In the genomic region with DNA sequence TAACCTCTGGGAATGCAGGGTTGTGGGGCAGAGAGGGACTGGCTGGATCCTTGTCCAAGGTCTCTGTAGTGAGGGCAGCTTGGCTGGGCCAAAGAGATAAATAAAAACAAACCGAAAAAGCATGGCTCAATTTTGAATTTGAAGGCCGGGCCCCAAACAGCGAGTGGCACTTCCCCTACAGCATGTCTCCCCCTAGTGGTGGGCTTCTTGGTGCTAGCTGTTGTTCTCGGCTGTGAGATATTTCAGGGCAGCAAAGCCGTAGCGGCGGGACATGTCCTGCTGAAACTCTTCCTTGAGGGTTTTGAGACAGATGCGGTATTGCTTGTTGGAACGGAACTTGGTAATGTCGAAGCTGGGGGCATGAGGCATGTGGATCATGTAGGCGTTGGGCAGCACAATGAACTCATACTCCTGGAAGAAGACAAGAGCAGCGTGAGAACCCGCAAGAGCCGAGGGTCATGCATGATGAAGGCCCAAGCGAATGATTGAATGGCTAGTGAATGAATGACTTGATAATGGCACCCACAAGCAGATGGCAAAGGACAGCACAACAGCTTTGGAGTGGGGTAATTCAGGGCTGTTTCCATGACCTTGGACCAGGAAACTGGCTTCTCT, we compare ENCODE assay signal across 8 cellular contexts.
DNase-seq lines count a peak whose midpoint lies in the region; ATAC-seq and TF ChIP-seq lines count a peak whose summit lies in the region.

No MANE protein-coding gene starts in this region.

- no peaks in the 10 kb centered on the region for H3K9me3 ChIP-seq in smooth muscle cell (replicated peaks; ENCODE audit: low read depth)

- WGBS in smooth muscle cell (ENCODE audit: low lambda C conversion rate) = 80% methylated on average over 15 of the region's 15 CpGs

- no peak for ATAC-seq in GM19467 (IDR thresholded peaks at IDR 0.05; ENCODE audit: unreplicated experiment)

- no peaks in the 10 kb centered on the region for H3K36me3 ChIP-seq in smooth muscle cell (ENCODE audit: low read depth)

- H4K20me1 ChIP-seq in smooth muscle cell (ENCODE audit: low read depth) = no peaks in the 10 kb centered on the region

- H3K27ac ChIP-seq in smooth muscle cell (ENCODE audit: low read depth) = no peak overlapping the region

- peaks cover 8% of the 10 kb centered on the region for H3K4me1 ChIP-seq in smooth muscle cell (ENCODE audit: low read depth)

- H3K27me3 ChIP-seq in smooth muscle cell (ENCODE audit: low read depth) = no peaks in the 10 kb centered on the region

- TF ChIP-seq CTCF in cardiac fibroblast (IDR thresholded peaks at IDR 0.05; ENCODE audit: low read depth, low read length) = peak; percentile 38
- TF ChIP-seq CTCF in smooth muscle cell (IDR thresholded peaks at IDR 0.05; ENCODE audit: borderline replicate concordance, insufficient read depth, poor library complexity, severe bottlenecking) = peak; percentile 33

- no peak overlapping the region for H2AFZ ChIP-seq in smooth muscle cell (ENCODE audit: low read depth)

- H3K4me3 ChIP-seq in cardiac fibroblast (replicated peaks in 1 of 2; ENCODE audit: low read depth in 2 of 2, low read length in 2 of 2) (no peak overlapping the region), smooth muscle cell (no peak overlapping the region)

- peak; percentile 0 for DNase-seq in SKM-1 treated with dmso at 0.1 percent for 144 hours (lab: John Stamatoyannopoulos, UW; ENCODE audit: unreplicated experiment)
- no peak for DNase-seq in SKM-1 (lab: John Stamatoyannopoulos, UW; ENCODE audit: unreplicated experiment)
- DNase-seq in Kasumi-1 (lab: John Stamatoyannopoulos, UW) = peak; percentile 1 to 6
- DNase-seq in cardiac fibroblast (ENCODE audit: low read depth in 2 of 2) = peak; percentile 2 to 6
- DNase-seq in smooth muscle cell (lab: John Stamatoyannopoulos, UW; ENCODE audit: unreplicated experiment) = no peak
- no peak for DNase-seq in occipital lobe (lab: John Stamatoyannopoulos, UW)
- DNase-seq in amniotic stem cell (lab: John Stamatoyannopoulos, UW) = no peak

- no peak overlapping the region for H3K4me2 ChIP-seq in smooth muscle cell

- H3K9ac ChIP-seq in smooth muscle cell (ENCODE audit: low read depth) = no peak overlapping the region

- no peaks in the 10 kb centered on the region for H3F3A ChIP-seq in smooth muscle cell (ENCODE audit: low read depth)

- no peaks in the 10 kb centered on the region for H3K79me2 ChIP-seq in smooth muscle cell (ENCODE audit: low read depth)

Comparison
In these comparisons a context has a peak if more than half of its experiments do, and no peak if none do; other contexts are left out.
1. DNase-seq: peak in SKM-1 treated with dmso at 0.1 percent for 144 hours (single experiment), Kasumi-1 (2 of 2) and cardiac fibroblast (2 of 2); none in SKM-1 (single experiment), smooth muscle cell (single experiment), occipital lobe (single experiment) and amniotic stem cell (single experiment).